Comparison of ENCODE assay signal across 10 cellular contexts in genomic region chr17:31907342-31907975, GRCh38. TPM values are rescaled to one million over a fixed set of nuclear protein-coding genes. Genes with fewer than 3 reads are reported as not detected.
DNase-seq lines count a peak whose midpoint lies in the region; ATAC-seq and TF ChIP-seq lines count a peak whose summit lies in the region.
"Had no signal": no experiment of that assay in that cellular context is flagged by ENCODE, and none has a peak within 500 bp of the region (broad histone marks: within the 10 kb centered on the region; RNA-seq: fewer than 3 reads in every experiment).

No MANE protein-coding gene starts in this region.

- peak overlapping the region; percentile 54 for H3K9ac ChIP-seq in SK-N-MC (ENCODE audit: insufficient read length)

- H3K4me3 ChIP-seq in heart left ventricle (no peak overlapping the region), left ventricle myocardium inferior (no peak overlapping the region), SK-N-MC (peak overlapping the region; percentile 64), foreskin fibroblast (ENCODE audit: low read depth in 1 of 2, low read length in 2 of 2) (no peak overlapping the region), upper lobe of right lung (no peak overlapping the region)

- H3K27me3 ChIP-seq in heart left ventricle (peaks cover 0 to 7% (median 0%) of the 10 kb centered on the region in 9 donors), left ventricle myocardium inferior (ENCODE audit: low read depth) (peaks cover 10% of the 10 kb centered on the region), upper lobe of right lung (no peaks in the 10 kb centered on the region)

- intact Hi-C loops in heart left ventricle (cut with DNase I): no loop called here
- intact Hi-C loops in left ventricle myocardium inferior (cut with micrococcal nuclease): no loop called here
- intact Hi-C loops in upper lobe of right lung (cut with DNase I): no loop called here
- intact Hi-C loops in activated CD4-positive, alpha-beta memory T cell treated with anti-CD3 and anti-CD28 coated beads for 36 hours (cut with micrococcal nuclease): loop anchor here (10.0 kb wide), 1 partner anchor 353 kb away; no protein-coding TSS in a partner anchor

- H3K36me3 ChIP-seq in heart left ventricle (no peaks in the 10 kb centered on the region), left ventricle myocardium inferior (no peaks in the 10 kb centered on the region), SK-N-MC (ENCODE audit: insufficient read depth, low read length) (no peaks in the 10 kb centered on the region), upper lobe of right lung (no peaks in the 10 kb centered on the region)

- ATAC-seq in heart left ventricle (no peak), upper lobe of right lung (no peak), HG03460 (IDR thresholded peaks at IDR 0.05; ENCODE audit: unreplicated experiment) (no peak)

- H3K27ac ChIP-seq in heart left ventricle (no peak overlapping the region), left ventricle myocardium inferior (replicated peaks) (no peak overlapping the region), SK-N-MC (peak overlapping the region; percentile 67; the same call in 1 of the 2 replicates), upper lobe of right lung (no peak overlapping the region)

- no peaks in the 10 kb centered on the region for H3K9me3 ChIP-seq in heart left ventricle
- H3K9me3 ChIP-seq in left ventricle myocardium inferior (replicated peaks): no peaks in the 10 kb centered on the region
- H3K9me3 ChIP-seq in SK-N-MC (ENCODE audit: low read depth, low read length): no peaks in the 10 kb centered on the region
- no peaks in the 10 kb centered on the region for H3K9me3 ChIP-seq in upper lobe of right lung

- POLR2A ChIA-PET in activated CD4-positive, alpha-beta memory T cell treated with anti-CD3 and anti-CD28 coated beads for 36 hours (lab: Charles Lee): no interaction called here

- WGBS in heart left ventricle, 4 donors: 12 to 18% (median 12%) methylated on average over 7 of the region's 7 CpGs

- CTCF ChIA-PET in activated CD4-positive, alpha-beta memory T cell treated with anti-CD3 and anti-CD28 coated beads for 36 hours (lab: Charles Lee): no interaction called here

- TF ChIP-seq POLR2A in heart left ventricle (IDR thresholded peaks at IDR 0.05): no peak

- H3K27ac Mint-ChIP-seq in activated CD4-positive, alpha-beta memory T cell treated with anti-CD3 and anti-CD28 coated beads for 36 hours: no peak overlapping the region

- TF ChIP-seq CTCF in heart left ventricle (IDR thresholded peaks at IDR 0.05): no peak
- TF ChIP-seq CTCF in left ventricle myocardium inferior (IDR thresholded peaks at IDR 0.05; ENCODE audit: borderline replicate concordance): no peak
- no peak for TF ChIP-seq CTCF in foreskin fibroblast (IDR thresholded peaks at IDR 0.05; ENCODE audit: low read depth, low read length)
- no peak for TF ChIP-seq CTCF in upper lobe of right lung (IDR thresholded peaks at IDR 0.05)

- H3K4me3 Mint-ChIP-seq in activated CD4-positive, alpha-beta memory T cell treated with anti-CD3 and anti-CD28 coated beads for 36 hours: no peak overlapping the region

- DNase-seq in heart left ventricle (peak in 3 of 5 donors; percentile 20 to 45 (median 39)), left ventricle myocardium inferior (no peak), SK-N-MC (ENCODE audit: low read depth, low spot score) (no peak), foreskin fibroblast (peak; percentile 39 to 76), upper lobe of right lung (peak; percentile 15)
- DNase-seq in effector CD8-positive, alpha-beta T cell (lab: John Stamatoyannopoulos, UW): no peak
- DNase-seq in activated CD4-positive, alpha-beta memory T cell treated with anti-CD3 and anti-CD28 coated beads for 36 hours: no peak
- DNase-seq: activated CD8-positive, alpha-beta memory T cell treated with anti-CD3 and anti-CD28 coated beads, Interleukin-2, amount 50 U/mL, for 48 hours; stimulated activated CD4-positive, alpha-beta T cell treated with anti-CD3 and anti-CD28 coated beads, Interleukin-2, amount 100 ng/mL, for 48 hours had no signal

- H3K9me3 Mint-ChIP-seq in activated CD4-positive, alpha-beta memory T cell treated with anti-CD3 and anti-CD28 coated beads for 36 hours: no peaks in the 10 kb centered on the region

- H3K27me3 Mint-ChIP-seq in activated CD4-positive, alpha-beta memory T cell treated with anti-CD3 and anti-CD28 coated beads for 36 hours: peaks cover 4% of the 10 kb centered on the region

- no peaks in the 10 kb centered on the region for H3K36me3 Mint-ChIP-seq in activated CD4-positive, alpha-beta memory T cell treated with anti-CD3 and anti-CD28 coated beads for 36 hours

- H3K4me1 ChIP-seq in heart left ventricle: peaks cover 0 to 7% (median 0%) of the 10 kb centered on the region in 12 donors
- H3K4me1 ChIP-seq in left ventricle myocardium inferior: no peaks in the 10 kb centered on the region
- no peaks in the 10 kb centered on the region for H3K4me1 ChIP-seq in upper lobe of right lung

- peaks cover 10% of the 10 kb centered on the region for H3K4me1 Mint-ChIP-seq in activated CD4-positive, alpha-beta memory T cell treated with anti-CD3 and anti-CD28 coated beads for 36 hours (ENCODE audit: low read depth)

RNA-seq across cellular contexts. Expression of gene UTP6, which starts 6.0 kb away (rescaled TPM):
- 10 to 100 TPM; 10.8 to 38.1 (median 25.3) TPM for total RNA-seq in heart left ventricle
- 10 to 100 TPM; 24.2 to 29.6 TPM for polyA plus RNA-seq in heart left ventricle
- 32.0 TPM for total RNA-seq in left ventricle myocardium inferior
- total RNA-seq in upper lobe of right lung: 45.4 TPM
- 100 to 1,000 TPM in 1 of 2 experiments, 10 to 100 TPM in 1; 99.4 to 109 TPM for total RNA-seq in activated CD4-positive, alpha-beta memory T cell treated with anti-CD3 and anti-CD28 coated beads for 36 hours

RNA-seq across cellular contexts. Expression of gene SUZ12, which starts 29.3 kb away (rescaled TPM):
- total RNA-seq in heart left ventricle: 10 to 100 TPM in 8 of 9 donors, 1 to 10 TPM in 1; 8.8 to 18.9 (median 13.4) TPM
- 10 to 100 TPM in 1 of 2 donors, 1 to 10 TPM in 1; 5.7 to 10.3 TPM for polyA plus RNA-seq in heart left ventricle
- 12.6 TPM for total RNA-seq in left ventricle myocardium inferior
- 24.9 TPM for total RNA-seq in upper lobe of right lung
- 10 to 100 TPM; 59.5 to 65.5 TPM for total RNA-seq in activated CD4-positive, alpha-beta memory T cell treated with anti-CD3 and anti-CD28 coated beads for 36 hours

RNA-seq across cellular contexts. Expression of gene COPRS, which starts 48.4 kb away (rescaled TPM):
- total RNA-seq in heart left ventricle (100 to 1,000 TPM in 1 of 9 donors, 10 to 100 TPM in 8; 39.9 to 104 (median 51.6) TPM), left ventricle myocardium inferior (52.5 TPM), upper lobe of right lung (44.7 TPM)
- 10 to 100 TPM; 70.2 to 82.5 TPM for polyA plus RNA-seq in heart left ventricle
- 10 to 100 TPM; 49.6 to 50.3 TPM for total RNA-seq in activated CD4-positive, alpha-beta memory T cell treated with anti-CD3 and anti-CD28 coated beads for 36 hours

Comparison
In these comparisons a context has a peak if more than half of its experiments do, and no peak if none do; other contexts are left out.
1. DNase-seq: peak in heart left ventricle (3 of 5), foreskin fibroblast (2 of 2) and upper lobe of right lung (single experiment); none in left ventricle myocardium inferior (single experiment), SK-N-MC (single experiment), effector CD8-positive, alpha-beta T cell (single experiment) and activated CD4-positive, alpha-beta memory T cell treated with anti-CD3 and anti-CD28 coated beads for 36 hours (single experiment).